ENCODE assay signal across 10 cellular contexts in the genomic region with DNA sequence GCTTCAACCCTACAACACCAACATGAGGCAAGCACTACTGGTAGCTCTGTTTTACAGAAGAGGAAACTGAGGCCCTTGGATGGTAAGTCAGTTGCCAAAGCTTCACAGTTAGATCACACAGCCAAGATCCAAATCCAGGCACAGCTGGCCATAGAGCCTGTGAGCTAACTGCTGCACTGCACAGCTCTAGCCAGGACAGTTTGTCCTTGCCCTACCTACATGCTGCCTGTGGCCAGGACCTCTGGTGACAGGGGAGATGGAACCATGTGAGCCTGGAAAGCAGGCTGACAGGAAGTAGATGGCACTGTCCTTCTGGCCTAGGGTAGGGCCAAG.
DNase-seq lines count a peak whose midpoint lies in the region; ATAC-seq and TF ChIP-seq lines count a peak whose summit lies in the region.
"Had no signal": no experiment of that assay in that cellular context is flagged by ENCODE, and none has a peak within 500 bp of the region (broad histone marks: within the 10 kb centered on the region; RNA-seq: fewer than 3 reads in every experiment).

No MANE protein-coding gene starts in this region.

- no peaks in the 10 kb centered on the region for H3K9me3 ChIP-seq in left ventricle myocardium inferior (replicated peaks)
- no peaks in the 10 kb centered on the region for H3K9me3 ChIP-seq in upper lobe of left lung

- CTCF ChIA-PET in WTC11 (lab: Charles Lee), result interaction anchor here (0.8 kb wide), 1 partner anchor 15 kb away, joined by 3 read pairs; no protein-coding TSS in a partner anchor

- TF ChIP-seq EP300 in upper lobe of left lung (IDR thresholded peaks at IDR 0.05), result no peak

- H3K27me3 ChIP-seq in left ventricle myocardium inferior (ENCODE audit: low read depth), result no peaks in the 10 kb centered on the region
- H3K27me3 ChIP-seq in upper lobe of left lung, result no peaks in the 10 kb centered on the region

- DNase-seq in Right ventricle myocardium inferior (ENCODE audit: missing footprints) (no peak), left ventricle myocardium inferior (no peak), WTC11 (ENCODE audit: low spot score) (no peak), upper lobe of left lung (no peak), SW 1271 (lab: John Stamatoyannopoulos, UW) (no peak), iPS-NIHi11 (ENCODE audit: low spot score) (no peak)
- DNase-seq: KG1, NCI-H2227 treated with DMSO at 0.1 percent for 48 hours had no signal

- intact Hi-C loops in Right ventricle myocardium inferior (cut with DNase I), result no loop called here
- intact Hi-C loops in left ventricle myocardium inferior (cut with micrococcal nuclease), result no loop called here

- H3K4me1 Mint-ChIP-seq in WTC11, result peaks cover 37% of the 10 kb centered on the region

- H3K36me3 ChIP-seq in left ventricle myocardium inferior, result no peaks in the 10 kb centered on the region
- no peaks in the 10 kb centered on the region for H3K36me3 ChIP-seq in upper lobe of left lung

- H3K4me3 Mint-ChIP-seq in WTC11, result peak overlapping the region; percentile 10; the same call in 1 of the 2 replicates

- H3K4me1 ChIP-seq in left ventricle myocardium inferior (no peaks in the 10 kb centered on the region), upper lobe of left lung (peaks cover 0 to 7% (median 2%) of the 10 kb centered on the region in 4 donors)

- peaks cover 4% of the 10 kb centered on the region; the same call in 1 of the 2 replicates for H3K9me3 Mint-ChIP-seq in WTC11

- no peak overlapping the region for H3K27ac ChIP-seq in left ventricle myocardium inferior (replicated peaks)
- peak overlapping the region in 3 of 4 donors; percentile 19 to 67 (median 41) for H3K27ac ChIP-seq in upper lobe of left lung

- H3K4me3 ChIP-seq in left ventricle myocardium inferior (no peak overlapping the region), upper lobe of left lung (no peak overlapping the region)

- TF ChIP-seq CTCF in left ventricle myocardium inferior (IDR thresholded peaks at IDR 0.05; ENCODE audit: borderline replicate concordance) (no peak), WTC11 (IDR thresholded peaks at IDR 0.05) (no peak), upper lobe of left lung (IDR thresholded peaks at IDR 0.05) (no peak)

- no peaks in the 10 kb centered on the region for H3K36me3 Mint-ChIP-seq in WTC11

- peak overlapping the region; percentile 79; the same call in 1 of the 2 replicates for H3K27ac Mint-ChIP-seq in WTC11

- ATAC-seq in Right ventricle myocardium inferior (peak; percentile 62), HG02973 (IDR thresholded peaks at IDR 0.05; ENCODE audit: unreplicated experiment) (peak; percentile 22), WTC11 (no peak; the same call in 1 of the 2 replicates), upper lobe of left lung (ENCODE audit: low FRiP score in 2 of 2) (no peak), GM21367 (IDR thresholded peaks at IDR 0.05; ENCODE audit: unreplicated experiment) (no peak)

- TF ChIP-seq POLR2A in upper lobe of left lung (IDR thresholded peaks at IDR 0.05), result no peak

- no peaks in the 10 kb centered on the region for H3K27me3 Mint-ChIP-seq in WTC11 (ENCODE audit: low read depth)

- POLR2A ChIA-PET in WTC11 (lab: Charles Lee), result no interaction called here

TF ChIP-seq in WTC11, 78 proteins besides CTCF, POLR2A, EP300 and RAD21:
- TF ChIP-seq ZNF219 (CRISPR knock-in tag; IDR thresholded peaks at IDR 0.05; ENCODE audit: borderline replicate concordance), result no peak
- TF ChIP-seq, protein P1, sequence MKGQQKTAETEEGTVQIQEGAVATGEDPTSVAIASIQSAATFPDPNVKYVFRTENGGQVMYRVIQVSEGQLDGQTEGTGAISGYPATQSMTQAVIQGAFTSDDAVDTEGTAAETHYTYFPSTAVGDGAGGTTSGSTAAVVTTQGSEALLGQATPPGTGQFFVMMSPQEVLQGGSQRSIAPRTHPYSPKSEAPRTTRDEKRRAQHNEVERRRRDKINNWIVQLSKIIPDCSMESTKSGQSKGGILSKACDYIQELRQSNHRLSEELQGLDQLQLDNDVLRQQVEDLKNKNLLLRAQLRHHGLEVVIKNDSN (CRISPR knock-in tag; IDR thresholded peaks at IDR 0.05), result no peak

Comparison
In these comparisons a context has a peak if more than half of its experiments do, and no peak if none do; other contexts are left out.
1. ATAC-seq: peak in Right ventricle myocardium inferior (single experiment) and HG02973 (single experiment); none in WTC11 (single experiment), upper lobe of left lung (0 of 2) and GM21367 (single experiment).